1 cellular context compared by ENCODE assay signal in genomic region chr15:74825895-74826294, GRCh38.
TF ChIP-seq lines count a peak whose summit lies in the region.

No MANE protein-coding gene starts in this region.

TF ChIP-seq in H1, 55 proteins besides CTCF, POLR2A, EP300 and RAD21:
- TF ChIP-seq RBBP5 (IDR thresholded peaks at IDR 0.05; ENCODE audit: borderline replicate concordance, low read depth, low read length) (no peak), CREB1 (IDR thresholded peaks at IDR 0.05) (no peak), TBP (IDR thresholded peaks at IDR 0.05; ENCODE audit: low read depth, low read length) (no peak), SUZ12 (IDR thresholded peaks at IDR 0.05; ENCODE audit: low read length) (no peak), USF2 (IDR thresholded peaks at IDR 0.05; ENCODE audit: low read length) (no peak), TEAD4 (IDR thresholded peaks at IDR 0.05; ENCODE audit: low read depth, low read length) (no peak), TAF1 (IDR thresholded peaks at IDR 0.05; ENCODE audit: low read depth, low read length) (no peak), RFX5 (IDR thresholded peaks at IDR 0.05; ENCODE audit: borderline replicate concordance, low read depth, low read length) (no peak), PHF8 (conservative IDR thresholded peaks at IDR 0.05; ENCODE audit: low read depth, low read length) (no peak), JUND (IDR thresholded peaks at IDR 0.05; ENCODE audit: low read length) (no peak), CBX5 (IDR thresholded peaks at IDR 0.05; ENCODE audit: low read depth, low read length) (no peak), NANOG (IDR thresholded peaks at IDR 0.05; ENCODE audit: insufficient read depth, low read depth, low read length, poor library complexity, severe bottlenecking) (no peak)
